In the genomic region with DNA sequence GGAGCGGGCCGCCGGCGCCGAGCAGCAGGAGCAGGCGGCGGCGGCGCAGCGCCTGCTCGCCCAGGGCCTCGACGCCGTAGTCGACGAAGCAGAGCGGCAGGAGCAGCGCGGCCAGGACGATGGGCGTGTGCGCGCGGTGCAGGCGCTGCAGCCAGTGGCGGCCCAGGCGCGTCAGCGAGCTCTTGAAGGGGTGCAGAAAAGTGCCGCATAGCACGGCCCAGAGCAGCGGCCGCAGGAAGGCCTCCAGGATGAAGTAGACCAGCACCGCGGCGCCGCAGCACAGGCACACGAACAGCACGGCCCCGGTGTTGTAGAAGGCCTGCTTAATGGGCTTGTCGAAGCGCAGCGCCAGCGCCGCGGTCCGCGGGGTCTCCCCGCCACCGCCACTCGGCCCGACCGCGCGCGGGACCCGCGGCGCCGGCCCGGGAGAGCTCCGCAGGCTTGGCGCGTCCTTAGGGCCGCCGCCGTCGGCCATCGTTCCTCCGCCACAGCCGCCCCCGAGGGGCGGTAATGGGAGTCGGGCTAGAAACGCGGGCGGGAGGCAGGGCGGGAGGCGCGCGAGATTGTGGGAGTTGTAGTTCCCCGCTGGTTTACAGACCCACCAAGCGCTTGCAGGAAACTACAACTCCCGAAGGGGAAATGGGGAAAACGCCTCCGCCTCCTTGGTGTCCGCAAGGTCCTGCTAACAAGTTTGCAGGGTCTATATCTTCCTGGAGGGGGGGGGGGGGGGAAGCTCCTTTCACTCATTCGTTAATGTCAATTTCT, we compare ENCODE assay signal across 8 cellular contexts. TPM values are rescaled to one million over a fixed set of nuclear protein-coding genes. Genes with fewer than 3 reads are reported as not detected.
DNase-seq lines count a peak whose midpoint lies in the region; ATAC-seq and TF ChIP-seq lines count a peak whose summit lies in the region.

Gene TMEM245, minus strand, starts transcription at position 509 of the 765 bp plus-strand sequence. Its CDS starts 34 bp downstream, at position 475.

- H3K27me3 Mint-ChIP-seq in T-helper 1 cell treated with Interleukin-12 subunit alpha and Interleukin-12 subunit beta and Interleukin-4 antibody, amounts not matched to agents 30 μg/mL and 1 μg/mL, for 36 hours (ENCODE audit: low read depth) = no peaks in the 10 kb centered on the region

- H3K4me3 ChIP-seq in left ventricle myocardium inferior (peak within 1 kb of the TSS; percentile 91), prostate gland (peak within 1 kb of the TSS; percentile 68 to 90), urinary bladder (ENCODE audit: low read depth, low read length) (peak within 1 kb of the TSS; percentile 91)

- TF ChIP-seq CTCF in GM13977 (IDR thresholded peaks at IDR 0.05; ENCODE audit: extremely low read depth, insufficient read depth, missing control alignments) (no peak), left ventricle myocardium inferior (IDR thresholded peaks at IDR 0.05; ENCODE audit: borderline replicate concordance) (no peak), prostate gland (IDR thresholded peaks at IDR 0.05) (peak in 2 of 4 experiments; percentile 16 to 30)

- DNase-seq in GM13977 (ENCODE audit: low spot score) (peak; percentile 95), NCI-H1694 (lab: John Stamatoyannopoulos, UW) (peak; percentile 96), amniotic stem cell (lab: John Stamatoyannopoulos, UW) (peak; percentile 98), left ventricle myocardium inferior (peak; percentile 97), prostate gland (ENCODE audit: low spot score) (peak; percentile 96)

- H3K27me3 ChIP-seq in left ventricle myocardium inferior (ENCODE audit: low read depth) (no peaks in the 10 kb centered on the region), prostate gland (replicated peaks; ENCODE audit: insufficient read depth) (no peaks in the 10 kb centered on the region)

- peak; percentile 94 for TF ChIP-seq POLR2A in prostate gland (IDR thresholded peaks at IDR 0.05)

- H3K4me1 ChIP-seq in left ventricle myocardium inferior (peaks cover 55% of the 10 kb centered on the region), prostate gland (replicated peaks) (peaks cover 4% of the 10 kb centered on the region), urinary bladder (ENCODE audit: insufficient read depth) (peaks cover under 1% of the 10 kb centered on the region)

- H3K27ac Mint-ChIP-seq in T-helper 1 cell treated with Interleukin-12 subunit alpha and Interleukin-12 subunit beta and Interleukin-4 antibody, amounts not matched to agents 30 μg/mL and 1 μg/mL, for 36 hours = peak within 1 kb of the TSS; percentile 81

- under 1% methylated on average over 44 of the region's 88 CpGs for WGBS in prostate gland
- WGBS in urinary bladder = under 1% methylated on average over 88 of the region's 88 CpGs

- in situ Hi-C loops in GM13977 (cut with MboI; ENCODE audit: low pct_unique_long_range_greater_than_20kb, low sequenced_read_pairs, unreplicated experiment) = no loop called here

- no peaks in the 10 kb centered on the region for H3K36me3 ChIP-seq in left ventricle myocardium inferior
- H3K36me3 ChIP-seq in prostate gland = no peaks in the 10 kb centered on the region
- no peaks in the 10 kb centered on the region for H3K36me3 ChIP-seq in urinary bladder (ENCODE audit: insufficient read depth)

- intact Hi-C loops in left ventricle myocardium inferior (cut with micrococcal nuclease) = no loop called here
- intact Hi-C loops in prostate gland (cut with DNase I) = loop anchor here (2.0 to 10.0 kb wide), 3 partner anchors 65 to 187 kb away; partner anchors contain the start of genes ABITRAM, CTNNAL1 and ELP1

- H3K4me1 Mint-ChIP-seq in T-helper 1 cell treated with Interleukin-12 subunit alpha and Interleukin-12 subunit beta and Interleukin-4 antibody, amounts not matched to agents 30 μg/mL and 1 μg/mL, for 36 hours (ENCODE audit: low read depth) = peaks cover 41% of the 10 kb centered on the region

- H3K27ac ChIP-seq in left ventricle myocardium inferior (replicated peaks) (peak within 1 kb of the TSS; percentile 98), prostate gland (peak within 1 kb of the TSS; percentile 80 to 83), urinary bladder (ENCODE audit: low read depth) (peak within 1 kb of the TSS; percentile 92)

- no peaks in the 10 kb centered on the region for H3K9me3 ChIP-seq in left ventricle myocardium inferior (replicated peaks)
- no peaks in the 10 kb centered on the region for H3K9me3 ChIP-seq in prostate gland

- H3K36me3 Mint-ChIP-seq in T-helper 1 cell treated with Interleukin-12 subunit alpha and Interleukin-12 subunit beta and Interleukin-4 antibody, amounts not matched to agents 30 μg/mL and 1 μg/mL, for 36 hours (ENCODE audit: low read depth) = peaks cover 21% of the 10 kb centered on the region

- peak; percentile 85 for ATAC-seq in HG02884 (IDR thresholded peaks at IDR 0.05; ENCODE audit: unreplicated experiment)

- no peaks in the 10 kb centered on the region for H3K9me3 Mint-ChIP-seq in T-helper 1 cell treated with Interleukin-12 subunit alpha and Interleukin-12 subunit beta and Interleukin-4 antibody, amounts not matched to agents 30 μg/mL and 1 μg/mL, for 36 hours

- H3K4me3 Mint-ChIP-seq in T-helper 1 cell treated with Interleukin-12 subunit alpha and Interleukin-12 subunit beta and Interleukin-4 antibody, amounts not matched to agents 30 μg/mL and 1 μg/mL, for 36 hours = peak within 1 kb of the TSS; percentile 94

RNA-seq across cellular contexts. Expression of gene TMEM245, which starts in this region (rescaled TPM):
- total RNA-seq in left ventricle myocardium inferior (97.4 TPM), prostate gland (10 to 100 TPM; 57.7 to 82.1 TPM), urinary bladder (87.6 TPM)
- 41.3 TPM for polyA plus RNA-seq in urinary bladder

Comparison
In these comparisons a context has a peak if more than half of its experiments do, and no peak if none do; other contexts are left out.
1. Peak in every context shown above with its lines: DNase-seq, ATAC-seq, H3K4me3 ChIP-seq and H3K27ac ChIP-seq.